ENCODE assay signal across 25 cellular contexts in the genomic region with DNA sequence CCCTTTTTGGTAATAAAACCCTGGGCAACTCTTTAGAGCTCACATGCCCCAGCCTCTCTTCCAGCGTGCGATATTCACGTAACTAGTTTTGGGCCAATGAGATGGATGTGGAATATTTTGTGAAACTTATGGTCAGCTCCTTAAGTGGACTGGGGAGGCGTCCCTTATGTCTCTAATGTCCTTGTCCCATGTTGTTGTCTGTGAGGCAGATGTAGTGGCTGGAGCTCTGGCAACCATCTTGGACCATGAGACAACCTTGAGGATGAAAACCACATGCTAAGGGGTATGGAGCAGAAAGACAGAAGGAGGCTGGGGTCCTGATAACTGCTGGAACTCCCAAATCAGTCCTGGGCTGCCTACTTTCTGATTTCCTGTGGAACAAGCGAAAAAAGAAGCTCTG. TPM values are rescaled to one million over a fixed set of nuclear protein-coding genes. Genes with fewer than 3 reads are reported as not detected.
"Had no signal": no experiment of that assay in that cellular context is flagged by ENCODE, and none has a peak within 500 bp of the region (broad histone marks: within the 10 kb centered on the region; RNA-seq: fewer than 3 reads in every experiment).

No MANE protein-coding gene starts in this region.

- H3K27ac Mint-ChIP-seq: IgD-negative memory B cell had no signal

- H3K9me3 ChIP-seq: SJSA1, SK-N-SH had no signal

- H3K4me2 ChIP-seq: SK-N-SH had no signal

- H3K4me1 Mint-ChIP-seq: IgD-negative memory B cell had no signal

- DNase-seq: KBM-7, MV-4-11, NCI-H1048, NCI-H1105 treated with DMSO at 0.1 percent for 48 hours, NCI-H1417 treated with DMSO at 0.1 percent for 48 hours, NCI-H146, NCI-H1694 treated with DMSO at 0.1 percent for 48 hours, NCI-H2029, NCI-H2081 treated with DMSO at 0.1 percent for 48 hours, NCI-H2171, NCI-H226, NCI-H446, NCI-H510A, NCI-H524 treated with DMSO at 0.1 percent for 48 hours, NCI-H69, NCI-H774, Right ventricle myocardium superior, RPMI8226, SIG-M5, SK-N-SH, SW 1271 had no signal

- H3K4me3 ChIP-seq: SJSA1 had no signal

- H3K36me3 ChIP-seq: SJSA1 had no signal

- FAIRE-seq: RCC 7860 had no signal

- H3K9ac ChIP-seq: SK-N-SH had no signal

- H3K27ac ChIP-seq: SJSA1 had no signal

- H3K4me1 ChIP-seq: SJSA1 had no signal

- H3K4me3 Mint-ChIP-seq: IgD-negative memory B cell had no signal

- H3K36me3 Mint-ChIP-seq: IgD-negative memory B cell had no signal

RNA-seq across cellular contexts. Expression of gene GPRC5B, which starts 31.4 kb away (rescaled TPM):
- total RNA-seq: MCF 10A had no signal
- polyA plus RNA-seq: IgD-negative memory B cell had no signal
